Comparison of ENCODE assay signal across 8 cellular contexts in genomic region chr19:6362024-6362344, GRCh38. TPM values are rescaled to one million over a fixed set of nuclear protein-coding genes. Genes with fewer than 3 reads are reported as not detected.
DNase-seq lines count a peak whose midpoint lies in the region; ATAC-seq and TF ChIP-seq lines count a peak whose summit lies in the region.

No MANE protein-coding gene starts in this region.

- TF ChIP-seq CTCF in dorsolateral prefrontal cortex (IDR thresholded peaks at IDR 0.05 in 54 of 56, conservative IDR thresholded peaks at IDR 0.05 in 2 of 56; ENCODE audit: low read depth in 1 of 56, partially characterized antibody in 56 of 56), result no peak
- no peak for TF ChIP-seq CTCF in neural cell (IDR thresholded peaks at IDR 0.05; ENCODE audit: poor library complexity, severe bottlenecking)

- peak overlapping the region; percentile 71 for H2AFZ ChIP-seq in neural cell (ENCODE audit: low read depth, low read length)

- DNase-seq in CD4-positive, CD25-positive, alpha-beta regulatory T cell, result no peak
- DNase-seq in MG63 (peak; percentile 9), dorsolateral prefrontal cortex (no peak), KG1 (lab: John Stamatoyannopoulos, UW) (no peak)

- peak overlapping the region; percentile 83 for H3K4me3 ChIP-seq in CD4-positive, CD25-positive, alpha-beta regulatory T cell (ENCODE audit: low read depth, low read length)
- peak overlapping the region; percentile 80 for H3K4me3 ChIP-seq in MG63
- H3K4me3 ChIP-seq in dorsolateral prefrontal cortex, result peak overlapping the region; percentile 70 to 98 (median 90)
- peak overlapping the region; percentile 85 for H3K4me3 ChIP-seq in neural cell (ENCODE audit: low read length)

- TF ChIP-seq EP300 in neural cell (conservative IDR thresholded peaks at IDR 0.05; ENCODE audit: poor library complexity, severe bottlenecking), result no peak

- H3K36me3 ChIP-seq in CD4-positive, CD25-positive, alpha-beta regulatory T cell (ENCODE audit: control insufficient read depth, insufficient read depth, low read length), result peaks cover 19% of the 10 kb centered on the region
- H3K36me3 ChIP-seq in MG63 (peaks cover 5% of the 10 kb centered on the region; the same call in 1 of the 2 replicates), neural cell (ENCODE audit: insufficient read depth, low read length) (peaks cover 5% of the 10 kb centered on the region)

- H3K4me1 ChIP-seq in CD4-positive, CD25-positive, alpha-beta regulatory T cell (ENCODE audit: control insufficient read depth, insufficient read depth, low read length, poor library complexity, severe bottlenecking), result peaks cover 17% of the 10 kb centered on the region

- H3K27me3 ChIP-seq in CD4-positive, CD25-positive, alpha-beta regulatory T cell (ENCODE audit: control insufficient read depth, insufficient read depth, low read length), result no peaks in the 10 kb centered on the region
- H3K27me3 ChIP-seq in MG63, result no peaks in the 10 kb centered on the region
- H3K27me3 ChIP-seq in dorsolateral prefrontal cortex, result no peaks in the 10 kb centered on the region
- H3K27me3 ChIP-seq in neural cell (ENCODE audit: insufficient read depth, low read depth, low read length), result no peaks in the 10 kb centered on the region

- H3K9ac ChIP-seq in neural cell (ENCODE audit: low read length), result peak overlapping the region; percentile 74

- no peak for TF ChIP-seq RAD21 in neural cell (conservative IDR thresholded peaks at IDR 0.05)

- H3K79me2 ChIP-seq in neural cell (replicated peaks; ENCODE audit: insufficient read depth, low read length), result no peaks in the 10 kb centered on the region

- H3K36me3 Mint-ChIP-seq in CD4-positive, CD25-positive, alpha-beta regulatory T cell, result peaks cover 11% of the 10 kb centered on the region

- no peaks in the 10 kb centered on the region for H3F3A ChIP-seq in neural cell (ENCODE audit: insufficient read depth, low read length, poor library complexity, severe bottlenecking)

- H4K20me1 ChIP-seq in neural cell (ENCODE audit: insufficient read depth), result no peaks in the 10 kb centered on the region

- intact Hi-C loops in dorsolateral prefrontal cortex (cut with DNase I), result loop anchor here (5.0 to 10.0 kb wide), 2 partner anchors 147 to 165 kb away; no protein-coding TSS in a partner anchor

- peak overlapping the region; percentile 88 for H3K4me2 ChIP-seq in neural cell (ENCODE audit: low read length)

- no peak for ATAC-seq in CD4-positive, CD25-positive, alpha-beta regulatory T cell (ENCODE audit: low read depth in 2 of 2)
- ATAC-seq in GM18517 (IDR thresholded peaks at IDR 0.05; ENCODE audit: unreplicated experiment), result no peak
- ATAC-seq in HG03432 (IDR thresholded peaks at IDR 0.05; ENCODE audit: unreplicated experiment), result no peak
- ATAC-seq in HG02763 (IDR thresholded peaks at IDR 0.05; ENCODE audit: unreplicated experiment), result no peak

- no peaks in the 10 kb centered on the region for H3K27me3 Mint-ChIP-seq in CD4-positive, CD25-positive, alpha-beta regulatory T cell

- H3K4me3 Mint-ChIP-seq in CD4-positive, CD25-positive, alpha-beta regulatory T cell, result peak overlapping the region; percentile 95 to 99 (median 98)

- H3K9me3 Mint-ChIP-seq in CD4-positive, CD25-positive, alpha-beta regulatory T cell, result no peaks in the 10 kb centered on the region

- peaks cover 0 to 27% (median 13%) of the 10 kb centered on the region in 4 donors for H3K4me1 Mint-ChIP-seq in CD4-positive, CD25-positive, alpha-beta regulatory T cell

- H3K9me3 ChIP-seq in CD4-positive, CD25-positive, alpha-beta regulatory T cell (ENCODE audit: control insufficient read depth in 2 of 2, low read length in 2 of 2), result no peaks in the 10 kb centered on the region
- no peaks in the 10 kb centered on the region for H3K9me3 ChIP-seq in MG63
- no peaks in the 10 kb centered on the region for H3K9me3 ChIP-seq in neural cell (ENCODE audit: low read length)

- peak overlapping the region; percentile 87 for H3K27ac ChIP-seq in CD4-positive, CD25-positive, alpha-beta regulatory T cell (ENCODE audit: insufficient read depth, low read length, poor library complexity, severe bottlenecking)
- peak overlapping the region; percentile 54 to 96 (median 91) for H3K27ac ChIP-seq in dorsolateral prefrontal cortex
- H3K27ac ChIP-seq in neural cell (ENCODE audit: low read length), result peak overlapping the region; percentile 65

- no peaks in the 10 kb centered on the region for H3K9me2 ChIP-seq in neural cell (ENCODE audit: insufficient read depth, low read length)

- H3K27ac Mint-ChIP-seq in CD4-positive, CD25-positive, alpha-beta regulatory T cell, result peak overlapping the region; percentile 94 to 97 (median 95)

TF ChIP-seq in neural cell, 6 proteins besides CTCF, POLR2A, EP300 and RAD21:
- TF ChIP-seq POLR2AphosphoS5 (IDR thresholded peaks at IDR 0.05) (no peak), REST (IDR thresholded peaks at IDR 0.05; ENCODE audit: borderline replicate concordance) (no peak), TAF1 (IDR thresholded peaks at IDR 0.05; ENCODE audit: low read depth) (no peak), EZH2 (IDR thresholded peaks at IDR 0.05; ENCODE audit: borderline replicate concordance, insufficient read depth, low read length, poor library complexity, severe bottlenecking) (no peak), MXI1 (conservative IDR thresholded peaks at IDR 0.05; ENCODE audit: poor library complexity, severe bottlenecking) (no peak), SMC3 (conservative IDR thresholded peaks at IDR 0.05; ENCODE audit: poor library complexity) (no peak)

RNA-seq across cellular contexts. Expression of gene CLPP, which starts 0.7 kb away (rescaled TPM):
- total RNA-seq in CD4-positive, CD25-positive, alpha-beta regulatory T cell, result 75.1 TPM
- polyA plus RNA-seq in CD4-positive, CD25-positive, alpha-beta regulatory T cell, result 100 to 1,000 TPM; 144 to 209 (median 189) TPM
- 72.6 and 193 TPM in 2 replicates for total RNA-seq in MG63 (2014; rRNA removed; shearing (Covaris generic); ENCODE audit: low replicate concordance)
- total RNA-seq in dorsolateral prefrontal cortex, result 10 to 100 TPM; 27.0 to 65.7 (median 45.9) TPM
- polyA plus RNA-seq in neural cell, result 79.9 and 97.8 TPM in 2 replicates
- polyA minus RNA-seq in neural cell, result 46.1 and 50.4 TPM in 2 replicates

RNA-seq across cellular contexts. Expression of gene ALKBH7, which starts 10.6 kb away (rescaled TPM):
- 47.4 TPM for total RNA-seq in CD4-positive, CD25-positive, alpha-beta regulatory T cell
- 100 to 1,000 TPM in 1 of 4 donors, 10 to 100 TPM in 3; 89.1 to 102 (median 94.4) TPM for polyA plus RNA-seq in CD4-positive, CD25-positive, alpha-beta regulatory T cell
- total RNA-seq in MG63 (2014; rRNA removed; shearing (Covaris generic); ENCODE audit: low replicate concordance), result 48.4 TPM in 2 replicates
- 10 to 100 TPM; 39.9 to 75.3 (median 52.4) TPM for total RNA-seq in dorsolateral prefrontal cortex
- 154 and 179 TPM in 2 replicates for polyA plus RNA-seq in neural cell
- 53.3 and 63.1 TPM in 2 replicates for polyA minus RNA-seq in neural cell

RNA-seq across cellular contexts. Expression of gene PSPN, which starts 13.7 kb away (rescaled TPM):
- 1.0 TPM for total RNA-seq in CD4-positive, CD25-positive, alpha-beta regulatory T cell
- under 1 TPM; 0.41 to 0.90 (median 0.65) TPM for polyA plus RNA-seq in CD4-positive, CD25-positive, alpha-beta regulatory T cell
- 0.35 and 0.49 TPM in 2 replicates for total RNA-seq in MG63 (2014; rRNA removed; shearing (Covaris generic); ENCODE audit: low replicate concordance)
- 1 to 10 TPM; 1.6 to 9.6 (median 3.6) TPM for total RNA-seq in dorsolateral prefrontal cortex
- polyA plus RNA-seq in neural cell, result 1.5 and 2.4 TPM in 2 replicates
- polyA minus RNA-seq in neural cell, result 2.8 and 3.4 TPM in 2 replicates

RNA-seq across cellular contexts. Expression of gene ACER1, which starts 28.6 kb away (rescaled TPM):
- total RNA-seq in CD4-positive, CD25-positive, alpha-beta regulatory T cell, result 0.54 TPM
- polyA plus RNA-seq in CD4-positive, CD25-positive, alpha-beta regulatory T cell, result 1 to 10 TPM in 2 of 4 donors, under 1 TPM in 2; 0.57 to 3.4 (median 1.3) TPM
- total RNA-seq in MG63 (2014; rRNA removed; shearing (Covaris generic); ENCODE audit: low replicate concordance), result not detected in 2 replicates
- under 1 TPM in 10 of 120 experiments, not detected in 110; 0.33 to 0.74 (median 0.37) TPM for total RNA-seq in dorsolateral prefrontal cortex
- polyA plus RNA-seq in neural cell, result 0.62 TPM in 1 of 2 replicates, not detected in the other
- polyA minus RNA-seq in neural cell, result not detected in 2 replicates

RNA-seq across cellular contexts. Expression of gene GTF2F1, which starts 31.0 kb away (rescaled TPM):
- 53.4 TPM for total RNA-seq in CD4-positive, CD25-positive, alpha-beta regulatory T cell
- 10 to 100 TPM; 16.0 to 19.7 (median 17.5) TPM for polyA plus RNA-seq in CD4-positive, CD25-positive, alpha-beta regulatory T cell
- total RNA-seq in MG63 (2014; rRNA removed; shearing (Covaris generic); ENCODE audit: low replicate concordance), result 49.5 and 82.8 TPM in 2 replicates
- total RNA-seq in dorsolateral prefrontal cortex, result 10 to 100 TPM; 30.4 to 92.6 (median 66.4) TPM
- 53.9 and 69.2 TPM in 2 replicates for polyA plus RNA-seq in neural cell
- polyA minus RNA-seq in neural cell, result 55.9 and 57.5 TPM in 2 replicates
